ENCODE assay signal across 8 cellular contexts in genomic region chr19:8361921-8362793, GRCh38. TPM values are rescaled to one million over a fixed set of nuclear protein-coding genes. Genes with fewer than 3 reads are reported as not detected.
DNase-seq lines count a peak whose midpoint lies in the region; ATAC-seq, FAIRE-seq and TF ChIP-seq lines count a peak whose summit lies in the region.

No MANE protein-coding gene starts in this region.

- WGBS in A549 (ENCODE audit: missing lambda C conversion rate): 11% methylated on average over 11 of the region's 12 CpGs

- H3K4me3 ChIP-seq in A549: no peak overlapping the region
- H3K4me3 ChIP-seq in vagina: no peak overlapping the region

- DNase-seq in A549 (ENCODE audit: low read depth in 1 of 2, low spot score in 1 of 2) (peak; percentile 76 to 97), HCEC 1CT (peak; percentile 97), RWPE1 (ENCODE audit: low spot score) (peak; percentile 94), epidermal melanocyte (ENCODE audit: insufficient read length, low spot score) (peak; percentile 81), middle frontal gyrus (ENCODE audit: extremely low spot score, low spot score) (peak; percentile 42), vagina (ENCODE audit: extremely low spot score in 2 of 2) (peak in 1 of 2 donors; percentile 95)

- intact Hi-C loops in vagina (cut with DNase I): no loop called here

- CTCF ChIA-PET in A549 (lab: Yijun Ruan, JAX) (interaction anchor here (0.6 to 6.2 kb wide), 5 partner anchors 9 to 141 kb away, joined by 3 to 50 read pairs (median 4); no protein-coding TSS in a partner anchor), RWPE1 (lab: Yijun Ruan, JAX) (interaction anchor here (3.7 kb wide), 1 partner anchor 8 kb away, joined by 14 read pairs; no protein-coding TSS in a partner anchor)

- TF ChIP-seq CTCF in A549 (IDR thresholded peaks at IDR 0.05) (no peak), RWPE1 (conservative IDR thresholded peaks at IDR 0.05; ENCODE audit: low read depth) (no peak), vagina (IDR thresholded peaks at IDR 0.05) (no peak)

- peak; percentile 79 to 84 for ATAC-seq in A549
- no peak for ATAC-seq in GM19455 (IDR thresholded peaks at IDR 0.05; ENCODE audit: unreplicated experiment)
- no peak for ATAC-seq in HG03378 (IDR thresholded peaks at IDR 0.05; ENCODE audit: unreplicated experiment)

- no peak for TF ChIP-seq EP300 in A549 (IDR thresholded peaks at IDR 0.05)

- peak overlapping the region; percentile 76 to 89 for H3K27ac ChIP-seq in A549
- H3K27ac ChIP-seq in RWPE1: peak overlapping the region; percentile 90
- peak overlapping the region; percentile 78 for H3K27ac ChIP-seq in vagina

- H3K36me3 ChIP-seq in vagina: no peaks in the 10 kb centered on the region

- TF ChIP-seq RAD21 in A549 (conservative IDR thresholded peaks at IDR 0.05 in 1 of 2, IDR thresholded peaks at IDR 0.05 in 1 of 2): no peak

- no peaks in the 10 kb centered on the region for H3K27me3 ChIP-seq in vagina

- FAIRE-seq in A549 (lab: Jason Lieb, UNC): peak; percentile 32

- TF ChIP-seq POLR2A in A549 (IDR thresholded peaks at IDR 0.05; ENCODE audit: low read length) (no peak), vagina (IDR thresholded peaks at IDR 0.05) (no peak)

- peak overlapping the region; percentile 85 for H3K4me2 ChIP-seq in A549

- H3K4me1 ChIP-seq in A549 (peaks cover 51% of the 10 kb centered on the region), vagina (peaks cover 55% of the 10 kb centered on the region)

- POLR2A ChIA-PET in A549 (lab: Yijun Ruan, JAX): interaction anchor here (0.5 to 1.0 kb wide), 2 partner anchors 8 to 28 kb away, joined by 4 to 9 read pairs; partner anchors contain the start of gene RAB11B
- POLR2A ChIA-PET in RWPE1 (lab: Yijun Ruan, JAX; ENCODE audit: low non-redundant PET): interaction anchor here (0.6 kb wide), 1 partner anchor 12 kb away, joined by 3 read pairs; no protein-coding TSS in a partner anchor

- H3K9me3 ChIP-seq in A549 (no peaks in the 10 kb centered on the region), vagina (no peaks in the 10 kb centered on the region)

TF ChIP-seq in A549, 52 proteins besides CTCF, POLR2A, EP300 and RAD21:
- TF ChIP-seq CEBPB (IDR thresholded peaks at IDR 0.05) (0 out of 4 replicates have a peak, but pooled peaks of 1 of the 2 experiments have one; percentile 24), FOSL2 (IDR thresholded peaks at IDR 0.05) (0 out of 2 replicates have a peak, but pooled peaks have one; percentile 10), FOSL2 (CRISPR knock-in tag; IDR thresholded peaks at IDR 0.05) (peak; percentile 87), MAFK (IDR thresholded peaks at IDR 0.05; ENCODE audit: partially characterized antibody) (peak; percentile 91), FOXS1 (CRISPR knock-in tag; IDR thresholded peaks at IDR 0.05) (no peak), REST (IDR thresholded peaks at IDR 0.05) (no peak), PBX3 (IDR thresholded peaks at IDR 0.05) (peak; percentile 72; the same call in 1 of the 2 replicates), NPAS2 (CRISPR knock-in tag; IDR thresholded peaks at IDR 0.05; ENCODE audit: borderline replicate concordance) (no peak), GATA3 (IDR thresholded peaks at IDR 0.05; ENCODE audit: borderline replicate concordance) (peak; percentile 57; the same call in 1 of the 2 replicates), TFCP2L1 (CRISPR knock-in tag; IDR thresholded peaks at IDR 0.05) (no peak), JUN (IDR thresholded peaks at IDR 0.05) (peak in 1 of 2 experiments; percentile 34; a peak in 1 of 5 replicates)
- TF ChIP-seq, protein P1, sequence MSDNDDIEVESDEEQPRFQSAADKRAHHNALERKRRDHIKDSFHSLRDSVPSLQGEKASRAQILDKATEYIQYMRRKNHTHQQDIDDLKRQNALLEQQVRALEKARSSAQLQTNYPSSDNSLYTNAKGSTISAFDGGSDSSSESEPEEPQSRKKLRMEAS (IDR thresholded peaks at IDR 0.05): peak; percentile 58

RNA-seq across cellular contexts. Expression of gene ANGPTL4, which starts 1.8 kb away (rescaled TPM):
- polyA plus RNA-seq in A549 (2011; rRNA removed) (30.8 and 32.6 TPM in 2 replicates), A549 (2017; fragmentation: RNase III; extraction: RNeasy Plus Mini Kit Qiagen cat#74134 plus additional on column Dnase treatment) (12.3 to 18.1 TPM (median 15.1 TPM) in 3 replicates)
- polyA plus RNA-seq in A549 (2012; cell fraction: cytosol; rRNA removed): 48.7 and 67.4 TPM in 2 replicates
- polyA plus RNA-seq in A549 (2012; cell fraction: nucleus; rRNA removed): 203 and 238 TPM in 2 replicates
- polyA minus RNA-seq in A549 (2011; rRNA and poly(A)+ RNA removed): 15.6 and 19.4 TPM in 2 replicates
- 92.8 TPM for total RNA-seq in vagina

RNA-seq across cellular contexts. Expression of gene KANK3, which starts 19.1 kb away (rescaled TPM):
- polyA plus RNA-seq in A549 (2011; rRNA removed): 1.0 and 1.2 TPM in 2 replicates
- 2.1 and 2.8 TPM in 2 replicates for polyA plus RNA-seq in A549 (2012; cell fraction: cytosol; rRNA removed)
- 4.1 and 5.7 TPM in 2 replicates for polyA plus RNA-seq in A549 (2012; cell fraction: nucleus; rRNA removed)
- 1.5 to 1.6 TPM (median 1.5 TPM) in 3 replicates for polyA plus RNA-seq in A549 (2017; fragmentation: RNase III; extraction: RNeasy Plus Mini Kit Qiagen cat#74134 plus additional on column Dnase treatment)
- polyA minus RNA-seq in A549 (2011; rRNA and poly(A)+ RNA removed): 1.2 and 1.5 TPM in 2 replicates
- total RNA-seq in vagina: 20.9 TPM

RNA-seq across cellular contexts. Expression of gene RAB11B, which starts 28.0 kb away (rescaled TPM):
- 22.3 and 25.1 TPM in 2 replicates for polyA plus RNA-seq in A549 (2011; rRNA removed)
- 122 and 146 TPM in 2 replicates for polyA plus RNA-seq in A549 (2012; cell fraction: cytosol; rRNA removed)
- polyA plus RNA-seq in A549 (2012; cell fraction: nucleus; rRNA removed): 143 and 192 TPM in 2 replicates
- 86.7 to 95.7 TPM (median 93.7 TPM) in 3 replicates for polyA plus RNA-seq in A549 (2017; fragmentation: RNase III; extraction: RNeasy Plus Mini Kit Qiagen cat#74134 plus additional on column Dnase treatment)
- polyA minus RNA-seq in A549 (2011; rRNA and poly(A)+ RNA removed): 15.8 and 24.0 TPM in 2 replicates
- total RNA-seq in vagina: 88.1 TPM

RNA-seq across cellular contexts. Expression of gene RPS28, which starts 40.9 kb away (rescaled TPM):
- polyA plus RNA-seq in A549 (2011; rRNA removed) (374 and 406 TPM in 2 replicates), A549 (2017; fragmentation: RNase III; extraction: RNeasy Plus Mini Kit Qiagen cat#74134 plus additional on column Dnase treatment) (399 to 449 TPM (median 404 TPM) in 3 replicates)
- polyA plus RNA-seq in A549 (2012; cell fraction: cytosol; rRNA removed): 710 and 713 TPM in 2 replicates
- 369 and 438 TPM in 2 replicates for polyA plus RNA-seq in A549 (2012; cell fraction: nucleus; rRNA removed)
- 95.9 and 197 TPM in 2 replicates for polyA minus RNA-seq in A549 (2011; rRNA and poly(A)+ RNA removed)
- 516 TPM for total RNA-seq in vagina

RNA-seq across cellular contexts. Expression of gene NDUFA7, which starts 41.0 kb away (rescaled TPM):
- polyA plus RNA-seq in A549 (2011; rRNA removed): 29.7 and 44.5 TPM in 2 replicates
- 88.3 and 93.3 TPM in 2 replicates for polyA plus RNA-seq in A549 (2012; cell fraction: cytosol; rRNA removed)
- 74.6 and 91.8 TPM in 2 replicates for polyA plus RNA-seq in A549 (2012; cell fraction: nucleus; rRNA removed)
- polyA plus RNA-seq in A549 (2017; fragmentation: RNase III; extraction: RNeasy Plus Mini Kit Qiagen cat#74134 plus additional on column Dnase treatment): 29.0 to 44.0 TPM (median 40.2 TPM) in 3 replicates
- polyA minus RNA-seq in A549 (2011; rRNA and poly(A)+ RNA removed): 35.1 and 58.5 TPM in 2 replicates
- total RNA-seq in vagina: 24.6 TPM

Comparison
In these comparisons a context has a peak if more than half of its experiments do, and no peak if none do; other contexts are left out.
1. ATAC-seq: peak in A549 (2 of 2); none in GM19455 (single experiment) and HG03378 (single experiment).
2. Peak in every context shown above with its lines, with median percentiles within 50 percentile points of each other: H3K27ac ChIP-seq.